ENCODE assay signal across 21 cellular contexts in genomic region chr11:123325535-123325934, GRCh38.
"Had no signal": no experiment of that assay in that cellular context is flagged by ENCODE, and none has a peak within 500 bp of the region (broad histone marks: within the 10 kb centered on the region; RNA-seq: fewer than 3 reads in every experiment).

No MANE protein-coding gene starts in this region.

- H3K27ac ChIP-seq: hepatocyte, prostate gland, tibial artery, VCaP had no signal

- H3K36me3 ChIP-seq: prostate gland, tibial artery had no signal

- DNase-seq: activated CD4-positive, alpha-beta T cell treated with anti-CD3 and anti-CD28 coated beads, Interleukin-2, amount 10 ng/mL, durations not matched to agents 24 days and 14 days; activated CD8-positive, alpha-beta memory T cell treated with anti-CD3 and anti-CD28 coated beads, Interleukin-2, amount 10 ng/mL, durations not matched to agents 7 days and 5 days; activated CD8-positive, alpha-beta T cell treated with anti-CD3 and anti-CD28 coated beads for 36 hours; activated effector memory CD4-positive, alpha-beta T cell treated with anti-CD3 and anti-CD28 coated beads, Interleukin-2, amount 50 U/mL, for 16 hours; activated naive CD4-positive, alpha-beta T cell treated with anti-CD3 and anti-CD28 coated beads, Interleukin-2, amount 10 ng/mL, durations not matched to agents 7 days and 5 days; activated T-cell treated with anti-CD3 and anti-CD28 coated beads for 4 hours; amygdala; effector CD4-positive, alpha-beta T cell; foreskin melanocyte; glutamatergic neuron; immature natural killer cell; left ventricle myocardium superior; mammary epithelial cell; natural killer cell; right cardiac atrium; stimulated activated CD4-positive, alpha-beta T cell treated with anti-CD3 and anti-CD28 coated beads, Interleukin-4, amount 100 ng/mL, for 4 hours; stimulated activated naive CD8-positive, alpha-beta T cell treated with anti-CD3 and anti-CD28 coated beads, Interleukin-15, amount 100 ng/mL, for 72 hours; tibial artery had no signal

- H3K4me3 ChIP-seq: hepatocyte, prostate gland, tibial artery had no signal

- H3K27me3 ChIP-seq: tibial artery had no signal
